In the genomic region with DNA sequence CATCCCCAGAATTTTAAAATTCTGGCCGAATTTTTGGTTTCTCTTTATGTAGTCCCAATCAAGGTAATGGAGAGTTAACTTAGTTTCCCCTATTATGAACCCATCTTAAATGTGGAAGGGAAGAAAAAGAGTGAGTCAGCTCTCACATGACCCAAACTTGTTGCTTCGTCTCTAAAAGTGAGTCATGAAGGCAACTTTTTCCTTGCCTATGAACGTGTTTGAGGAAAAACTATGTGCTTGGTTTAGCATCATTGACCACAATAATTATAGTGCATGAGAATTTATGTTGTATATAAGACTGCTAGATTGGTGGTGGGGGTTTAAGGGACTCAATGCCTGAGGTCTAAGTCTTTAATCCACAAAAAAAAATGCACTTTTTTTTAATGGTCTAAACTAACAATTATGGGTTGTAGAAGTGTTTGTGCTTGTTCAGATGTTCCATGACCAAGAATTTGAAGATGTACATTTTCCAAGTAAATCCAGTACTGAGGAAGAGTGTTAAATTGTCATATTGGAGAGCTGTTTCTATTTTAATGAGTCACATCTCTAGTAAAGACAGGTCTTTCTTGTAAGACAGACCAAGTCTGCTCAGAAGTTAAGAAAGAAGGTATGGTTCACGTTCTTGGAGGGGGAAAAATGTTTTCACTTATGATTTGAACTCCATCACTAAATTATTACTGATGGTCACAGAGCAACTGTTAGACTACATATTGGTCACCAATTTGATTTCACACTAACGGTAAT, we compare ENCODE assay signal across 1 cellular context.
TF ChIP-seq lines count a peak whose summit lies in the region.

No MANE protein-coding gene starts in this region.

TF ChIP-seq in HEK293, 187 proteins besides CTCF, POLR2A, EP300 and RAD21 (continued from another document):
- TF ChIP-seq, protein P1, sequence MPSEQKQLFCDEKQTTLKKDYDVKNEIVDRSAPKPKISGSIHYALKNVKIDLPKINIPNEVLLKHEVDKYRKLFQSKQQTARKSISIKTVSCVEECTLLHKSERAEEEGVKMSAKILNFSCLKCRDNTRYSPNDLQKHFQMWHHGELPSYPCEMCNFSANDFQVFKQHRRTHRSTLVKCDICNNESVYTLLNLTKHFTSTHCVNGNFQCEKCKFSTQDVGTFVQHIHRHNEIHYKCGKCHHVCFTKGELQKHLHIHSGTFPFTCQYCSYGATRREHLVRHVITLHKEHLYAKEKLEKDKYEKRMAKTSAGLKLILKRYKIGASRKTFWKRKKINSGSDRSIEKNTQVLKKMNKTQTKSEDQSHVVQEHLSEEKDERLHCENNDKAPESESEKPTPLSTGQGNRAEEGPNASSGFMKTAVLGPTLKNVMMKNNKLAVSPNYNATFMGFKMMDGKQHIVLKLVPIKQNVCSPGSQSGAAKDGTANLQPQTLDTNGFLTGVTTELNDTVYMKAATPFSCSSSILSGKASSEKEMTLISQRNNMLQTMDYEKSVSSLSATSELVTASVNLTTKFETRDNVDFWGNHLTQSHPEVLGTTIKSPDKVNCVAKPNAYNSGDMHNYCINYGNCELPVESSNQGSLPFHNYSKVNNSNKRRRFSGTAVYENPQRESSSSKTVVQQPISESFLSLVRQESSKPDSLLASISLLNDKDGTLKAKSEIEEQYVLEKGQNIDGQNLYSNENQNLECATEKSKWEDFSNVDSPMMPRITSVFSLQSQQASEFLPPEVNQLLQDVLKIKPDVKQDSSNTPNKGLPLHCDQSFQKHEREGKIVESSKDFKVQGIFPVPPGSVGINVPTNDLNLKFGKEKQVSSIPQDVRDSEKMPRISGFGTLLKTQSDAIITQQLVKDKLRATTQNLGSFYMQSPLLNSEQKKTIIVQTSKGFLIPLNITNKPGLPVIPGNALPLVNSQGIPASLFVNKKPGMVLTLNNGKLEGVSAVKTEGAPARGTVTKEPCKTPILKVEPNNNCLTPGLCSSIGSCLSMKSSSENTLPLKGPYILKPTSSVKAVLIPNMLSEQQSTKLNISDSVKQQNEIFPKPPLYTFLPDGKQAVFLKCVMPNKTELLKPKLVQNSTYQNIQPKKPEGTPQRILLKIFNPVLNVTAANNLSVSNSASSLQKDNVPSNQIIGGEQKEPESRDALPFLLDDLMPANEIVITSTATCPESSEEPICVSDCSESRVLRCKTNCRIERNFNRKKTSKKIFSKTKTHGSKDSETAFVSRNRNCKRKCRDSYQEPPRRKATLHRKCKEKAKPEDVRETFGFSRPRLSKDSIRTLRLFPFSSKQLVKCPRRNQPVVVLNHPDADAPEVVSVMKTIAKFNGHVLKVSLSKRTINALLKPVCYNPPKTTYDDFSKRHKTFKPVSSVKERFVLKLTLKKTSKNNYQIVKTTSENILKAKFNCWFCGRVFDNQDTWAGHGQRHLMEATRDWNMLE (tag by site-specific recombination; conservative IDR thresholded peaks at IDR 0.05; ENCODE audit: low read depth): 0 out of 2 replicates have a peak, but pooled peaks have one; percentile 23
- TF ChIP-seq, protein P2, sequence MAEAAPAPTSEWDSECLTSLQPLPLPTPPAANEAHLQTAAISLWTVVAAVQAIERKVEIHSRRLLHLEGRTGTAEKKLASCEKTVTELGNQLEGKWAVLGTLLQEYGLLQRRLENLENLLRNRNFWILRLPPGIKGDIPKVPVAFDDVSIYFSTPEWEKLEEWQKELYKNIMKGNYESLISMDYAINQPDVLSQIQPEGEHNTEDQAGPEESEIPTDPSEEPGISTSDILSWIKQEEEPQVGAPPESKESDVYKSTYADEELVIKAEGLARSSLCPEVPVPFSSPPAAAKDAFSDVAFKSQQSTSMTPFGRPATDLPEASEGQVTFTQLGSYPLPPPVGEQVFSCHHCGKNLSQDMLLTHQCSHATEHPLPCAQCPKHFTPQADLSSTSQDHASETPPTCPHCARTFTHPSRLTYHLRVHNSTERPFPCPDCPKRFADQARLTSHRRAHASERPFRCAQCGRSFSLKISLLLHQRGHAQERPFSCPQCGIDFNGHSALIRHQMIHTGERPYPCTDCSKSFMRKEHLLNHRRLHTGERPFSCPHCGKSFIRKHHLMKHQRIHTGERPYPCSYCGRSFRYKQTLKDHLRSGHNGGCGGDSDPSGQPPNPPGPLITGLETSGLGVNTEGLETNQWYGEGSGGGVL (tag by site-specific recombination; IDR thresholded peaks at IDR 0.05): peak; percentile 29; the same call in 1 of the 2 replicates
- TF ChIP-seq, protein P3, sequence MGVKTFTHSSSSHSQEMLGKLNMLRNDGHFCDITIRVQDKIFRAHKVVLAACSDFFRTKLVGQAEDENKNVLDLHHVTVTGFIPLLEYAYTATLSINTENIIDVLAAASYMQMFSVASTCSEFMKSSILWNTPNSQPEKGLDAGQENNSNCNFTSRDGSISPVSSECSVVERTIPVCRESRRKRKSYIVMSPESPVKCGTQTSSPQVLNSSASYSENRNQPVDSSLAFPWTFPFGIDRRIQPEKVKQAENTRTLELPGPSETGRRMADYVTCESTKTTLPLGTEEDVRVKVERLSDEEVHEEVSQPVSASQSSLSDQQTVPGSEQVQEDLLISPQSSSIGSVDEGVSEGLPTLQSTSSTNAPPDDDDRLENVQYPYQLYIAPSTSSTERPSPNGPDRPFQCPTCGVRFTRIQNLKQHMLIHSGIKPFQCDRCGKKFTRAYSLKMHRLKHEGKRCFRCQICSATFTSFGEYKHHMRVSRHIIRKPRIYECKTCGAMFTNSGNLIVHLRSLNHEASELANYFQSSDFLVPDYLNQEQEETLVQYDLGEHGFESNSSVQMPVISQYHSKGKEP (tag by site-specific recombination; IDR thresholded peaks at IDR 0.05): no peak
- TF ChIP-seq ZSCAN23 (tag by site-specific recombination; IDR thresholded peaks at IDR 0.05) (no peak), GLIS1 (tag by site-specific recombination; IDR thresholded peaks at IDR 0.05) (no peak), ZNF629 (tag by site-specific recombination; IDR thresholded peaks at IDR 0.05) (peak; percentile 15; the same call in 1 of the 2 replicates), ZNF366 (tag by site-specific recombination; conservative IDR thresholded peaks at IDR 0.05) (0 out of 2 replicates have a peak, but pooled peaks have one; percentile 21), MYNN (tag by site-specific recombination; IDR thresholded peaks at IDR 0.05; ENCODE audit: borderline replicate concordance) (no peak), ZNF521 (tag by site-specific recombination; IDR thresholded peaks at IDR 0.05) (no peak), SETDB1 (IDR thresholded peaks at IDR 0.05; ENCODE audit: insufficient read length, low read length) (peak; percentile 31), GLI2 (tag by site-specific recombination; IDR thresholded peaks at IDR 0.05; ENCODE audit: borderline replicate concordance, low read depth) (no peak), OVOL3 (tag by site-specific recombination; IDR thresholded peaks at IDR 0.05) (no peak)
- TF ChIP-seq, protein P4, sequence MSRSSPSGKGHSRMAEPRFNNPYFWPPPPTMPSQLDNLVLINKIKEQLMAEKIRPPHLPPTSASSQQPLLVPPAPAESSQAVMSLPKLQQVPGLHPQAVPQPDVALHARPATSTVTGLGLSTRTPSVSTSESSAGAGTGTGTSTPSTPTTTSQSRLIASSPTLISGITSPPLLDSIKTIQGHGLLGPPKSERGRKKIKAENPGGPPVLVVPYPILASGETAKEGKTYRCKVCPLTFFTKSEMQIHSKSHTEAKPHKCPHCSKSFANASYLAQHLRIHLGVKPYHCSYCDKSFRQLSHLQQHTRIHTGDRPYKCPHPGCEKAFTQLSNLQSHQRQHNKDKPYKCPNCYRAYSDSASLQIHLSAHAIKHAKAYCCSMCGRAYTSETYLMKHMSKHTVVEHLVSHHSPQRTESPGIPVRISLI (tag by site-specific recombination; IDR thresholded peaks at IDR 0.05): peak; percentile 86
- TF ChIP-seq, protein P5, sequence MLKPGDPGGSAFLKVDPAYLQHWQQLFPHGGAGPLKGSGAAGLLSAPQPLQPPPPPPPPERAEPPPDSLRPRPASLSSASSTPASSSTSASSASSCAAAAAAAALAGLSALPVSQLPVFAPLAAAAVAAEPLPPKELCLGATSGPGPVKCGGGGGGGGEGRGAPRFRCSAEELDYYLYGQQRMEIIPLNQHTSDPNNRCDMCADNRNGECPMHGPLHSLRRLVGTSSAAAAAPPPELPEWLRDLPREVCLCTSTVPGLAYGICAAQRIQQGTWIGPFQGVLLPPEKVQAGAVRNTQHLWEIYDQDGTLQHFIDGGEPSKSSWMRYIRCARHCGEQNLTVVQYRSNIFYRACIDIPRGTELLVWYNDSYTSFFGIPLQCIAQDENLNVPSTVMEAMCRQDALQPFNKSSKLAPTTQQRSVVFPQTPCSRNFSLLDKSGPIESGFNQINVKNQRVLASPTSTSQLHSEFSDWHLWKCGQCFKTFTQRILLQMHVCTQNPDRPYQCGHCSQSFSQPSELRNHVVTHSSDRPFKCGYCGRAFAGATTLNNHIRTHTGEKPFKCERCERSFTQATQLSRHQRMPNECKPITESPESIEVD (tag by site-specific recombination; IDR thresholded peaks at IDR 0.05): peak; percentile 62
